ENCODE assay signal across 8 cellular contexts in the genomic region with DNA sequence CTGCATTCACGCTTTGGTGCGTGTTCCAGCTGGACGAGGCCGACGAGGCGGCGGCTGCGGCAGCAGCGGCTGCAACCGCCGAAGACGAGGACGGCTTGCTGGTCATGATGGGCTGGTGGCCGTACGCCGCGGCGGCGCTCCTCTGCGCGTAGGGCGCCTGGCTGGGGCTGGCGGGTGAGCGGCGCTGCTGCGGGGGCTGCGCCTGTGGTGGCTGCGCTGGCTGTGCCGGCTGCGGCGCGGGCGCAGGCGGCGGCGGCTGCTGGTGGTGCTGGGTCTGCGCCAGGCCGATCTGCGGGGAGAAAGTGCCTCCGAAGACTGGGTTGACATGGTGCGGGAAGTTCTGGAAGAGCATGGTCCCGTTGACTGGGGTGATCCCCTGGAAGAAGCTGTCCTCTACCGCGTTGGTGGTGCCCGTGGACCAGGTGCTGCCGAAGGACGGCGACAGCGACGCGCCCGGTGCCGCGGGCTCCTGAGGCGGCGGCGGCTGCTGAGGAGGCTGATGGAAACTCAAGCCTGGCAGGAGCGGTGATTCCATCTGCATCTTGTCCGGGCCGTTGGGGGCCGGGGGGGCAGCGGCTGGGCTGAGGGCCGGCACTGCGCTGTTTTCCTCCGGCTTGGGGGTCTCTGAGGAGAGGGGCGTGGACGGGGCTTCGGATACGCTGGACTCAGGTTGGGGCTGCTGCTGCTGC. TPM values are rescaled to one million over a fixed set of nuclear protein-coding genes. Genes with fewer than 3 reads are reported as not detected.
DNase-seq lines count a peak whose midpoint lies in the region; ATAC-seq and TF ChIP-seq lines count a peak whose summit lies in the region.

No MANE protein-coding gene starts in this region.

- no peaks in the 10 kb centered on the region for H3K27me3 Mint-ChIP-seq in activated naive CD4-positive, alpha-beta T cell treated with anti-CD3 and anti-CD28 coated beads, Interleukin-2, amount 50 U/mL, for 24 hours

- no peak overlapping the region for H3K27ac Mint-ChIP-seq in activated naive CD4-positive, alpha-beta T cell treated with anti-CD3 and anti-CD28 coated beads, Interleukin-2, amount 50 U/mL, for 24 hours

- in situ Hi-C loops in HAP-1 (cut with MboI; ENCODE audit: low sequenced_read_pairs) = no loop called here

- BruUV-seq in OCI-LY7 (replicated peaks; lab: Mats Ljungman, UMichigan) = no TSS peak

- H3K9me3 Mint-ChIP-seq in activated naive CD4-positive, alpha-beta T cell treated with anti-CD3 and anti-CD28 coated beads, Interleukin-2, amount 50 U/mL, for 24 hours = no peaks in the 10 kb centered on the region

- H3K27ac ChIP-seq in DND-41 (ENCODE audit: low read length) = peak overlapping the region; percentile 65; the same call in 1 of the 2 replicates
- H3K27ac ChIP-seq in OCI-LY7 (ENCODE audit: low read depth, low read length, poor library complexity, severe bottlenecking) = no peak overlapping the region
- H3K27ac ChIP-seq in uterus = peak overlapping the region; percentile 82

- H3K4me1 ChIP-seq in DND-41 (ENCODE audit: insufficient read depth, low read length) (peaks cover 43% of the 10 kb centered on the region), HAP-1 (peaks cover 14% of the 10 kb centered on the region), OCI-LY7 (ENCODE audit: insufficient read depth, low read length, poor library complexity, severe bottlenecking) (peaks cover 43% of the 10 kb centered on the region), uterus (peaks cover 0 to 4% of the 10 kb centered on the region in 2 donors)

- TF ChIP-seq POLR2A in uterus (IDR thresholded peaks at IDR 0.05) (peak in 1 of 2 donors; percentile 22), GM18505 (IDR thresholded peaks at IDR 0.05; ENCODE audit: borderline replicate concordance, extremely low read depth, insufficient read depth, insufficient read length) (no peak)

- peaks cover 3% of the 10 kb centered on the region for H3K36me3 Mint-ChIP-seq in activated naive CD4-positive, alpha-beta T cell treated with anti-CD3 and anti-CD28 coated beads, Interleukin-2, amount 50 U/mL, for 24 hours

- H2AFZ ChIP-seq in DND-41 (ENCODE audit: low read depth, low read length) = peak overlapping the region; percentile 78
- H2AFZ ChIP-seq in OCI-LY7 (ENCODE audit: low read length) = peak overlapping the region; percentile 96

- peak overlapping the region; percentile 51 for H3K9ac ChIP-seq in DND-41 (ENCODE audit: low read depth, low read length)

- H3K9me3 ChIP-seq in DND-41 (ENCODE audit: insufficient read depth, low read length, severe bottlenecking) (no peaks in the 10 kb centered on the region), HAP-1 (no peaks in the 10 kb centered on the region), OCI-LY7 (ENCODE audit: low read length) (no peaks in the 10 kb centered on the region), uterus (no peaks in the 10 kb centered on the region)

- intact Hi-C loops in OCI-LY7 (cut with micrococcal nuclease; ENCODE audit: unreplicated experiment) = loop anchor here (1.0 to 5.0 kb wide), 3 partner anchors 52 to 152 kb away; a partner anchor contains a TSS
- intact Hi-C loops in Right ventricle myocardium inferior (cut with DNase I) = loop anchor here (1.0 to 5.0 kb wide), 3 partner anchors 52 to 193 kb away; a partner anchor contains a TSS
- intact Hi-C loops in uterus (cut with DNase I; ENCODE audit: low total_unique reads) = no loop called here

- peak overlapping the region; percentile 87 for H3K4me2 ChIP-seq in DND-41 (ENCODE audit: insufficient read depth, low read length)
- peak overlapping the region; percentile 93 for H3K4me2 ChIP-seq in OCI-LY7 (ENCODE audit: low read length)

- H3K36me3 ChIP-seq in DND-41 (ENCODE audit: insufficient read depth, low read length) = no peaks in the 10 kb centered on the region
- no peaks in the 10 kb centered on the region for H3K36me3 ChIP-seq in HAP-1 (replicated peaks)
- no peaks in the 10 kb centered on the region for H3K36me3 ChIP-seq in OCI-LY7 (ENCODE audit: insufficient read depth, low read length)
- H3K36me3 ChIP-seq in uterus = no peaks in the 10 kb centered on the region

- DNase-seq in DND-41 = peak; percentile 42
- peak in 1 of 2 experiments; percentile 62 for DNase-seq in HAP-1 (ENCODE audit: low spot score in 2 of 2)
- DNase-seq in OCI-LY7 (ENCODE audit: low spot score) = peak; percentile 38
- DNase-seq in Right ventricle myocardium inferior (ENCODE audit: missing footprints) = peak; percentile 82
- no peak for DNase-seq in omental fat pad (ENCODE audit: low spot score)
- DNase-seq in uterus = peak; percentile 24 to 58

- TF ChIP-seq CTCF in DND-41 (IDR thresholded peaks at IDR 0.05; ENCODE audit: borderline replicate concordance, extremely low read depth, low read length, poor library complexity, severe bottlenecking) = no peak
- no peak for TF ChIP-seq CTCF in OCI-LY7 (conservative IDR thresholded peaks at IDR 0.05; ENCODE audit: low read length)
- no peak for TF ChIP-seq CTCF in omental fat pad (IDR thresholded peaks at IDR 0.05)
- TF ChIP-seq CTCF in uterus (IDR thresholded peaks at IDR 0.05) = no peak

- POLR2A ChIA-PET in OCI-LY7 (lab: Charles Lee) = no interaction called here

- H4K20me1 ChIP-seq in DND-41 (ENCODE audit: insufficient read depth, low read length) (no peaks in the 10 kb centered on the region), OCI-LY7 (ENCODE audit: insufficient read depth, low read length) (no peaks in the 10 kb centered on the region)

- H3K4me3 ChIP-seq in DND-41 (ENCODE audit: low read depth in 1 of 2, low read length in 2 of 2) = peak overlapping the region; percentile 44 to 65; a peak in 3 of 4 replicates
- peak overlapping the region; percentile 51 for H3K4me3 ChIP-seq in HAP-1
- peak overlapping the region; percentile 75 for H3K4me3 ChIP-seq in OCI-LY7 (ENCODE audit: low read depth, low read length, poor library complexity, severe bottlenecking)
- peak overlapping the region; percentile 51 to 62 for H3K4me3 ChIP-seq in uterus

- peak; percentile 64 for ATAC-seq in DND-41 (ENCODE audit: insufficient read depth, low read depth)
- peak; percentile 49 for ATAC-seq in Right ventricle myocardium inferior
- peak; percentile 65 for ATAC-seq in omental fat pad (ENCODE audit: low FRiP score)
- no peak for ATAC-seq in GM18505 (IDR thresholded peaks at IDR 0.05; ENCODE audit: unreplicated experiment)

- no peaks in the 10 kb centered on the region for H3K27me3 ChIP-seq in DND-41 (ENCODE audit: insufficient read depth, low read length, poor library complexity)
- H3K27me3 ChIP-seq in HAP-1 (ENCODE audit: low read depth) = no peaks in the 10 kb centered on the region
- H3K27me3 ChIP-seq in uterus = no peaks in the 10 kb centered on the region

- CTCF ChIA-PET in OCI-LY7 (lab: Charles Lee; ENCODE audit: unreplicated experiment) = no interaction called here

- H3K9me2 ChIP-seq in OCI-LY7 (ENCODE audit: insufficient read depth, low read length) = no peaks in the 10 kb centered on the region

- H3K79me2 ChIP-seq in DND-41 (ENCODE audit: insufficient read depth, low read length) = no peaks in the 10 kb centered on the region
- no peaks in the 10 kb centered on the region for H3K79me2 ChIP-seq in OCI-LY7 (ENCODE audit: insufficient read depth, low read depth, low read length)

- H3K4me3 Mint-ChIP-seq in activated naive CD4-positive, alpha-beta T cell treated with anti-CD3 and anti-CD28 coated beads, Interleukin-2, amount 50 U/mL, for 24 hours = peak overlapping the region; percentile 90

- peaks cover 49% of the 10 kb centered on the region for H3K4me1 Mint-ChIP-seq in activated naive CD4-positive, alpha-beta T cell treated with anti-CD3 and anti-CD28 coated beads, Interleukin-2, amount 50 U/mL, for 24 hours

RNA-seq across cellular contexts. Expression of a gene that starts 51.1 kb away (rescaled TPM):
- 0.26 and 0.66 TPM in 2 replicates for total RNA-seq in OCI-LY7 (2014; rRNA removed; shearing (Covaris generic))
- total RNA-seq in OCI-LY7 (2022) (2.9 and 3.2 TPM in 2 replicates), Right ventricle myocardium inferior (14.1 TPM), omental fat pad (1 to 10 TPM; 2.8 to 6.3 (median 6.2) TPM), uterus (1 to 10 TPM; 2.6 to 5.4 (median 3.7) TPM)

RNA-seq across cellular contexts. Expression of a gene that starts 51.2 kb away (rescaled TPM):
- 3.8 and 5.9 TPM in 2 replicates for total RNA-seq in OCI-LY7 (2014; rRNA removed; shearing (Covaris generic))
- total RNA-seq in OCI-LY7 (2022) (31.7 and 36.0 TPM in 2 replicates), Right ventricle myocardium inferior (36.5 TPM), omental fat pad (10 to 100 TPM; 18.6 to 30.0 (median 26.5) TPM), uterus (10 to 100 TPM in 3 of 4 donors, 1 to 10 TPM in 1; 2.8 to 43.7 (median 22.9) TPM)
